ENCODE assay signal across 2 cellular contexts in the genomic region with DNA sequence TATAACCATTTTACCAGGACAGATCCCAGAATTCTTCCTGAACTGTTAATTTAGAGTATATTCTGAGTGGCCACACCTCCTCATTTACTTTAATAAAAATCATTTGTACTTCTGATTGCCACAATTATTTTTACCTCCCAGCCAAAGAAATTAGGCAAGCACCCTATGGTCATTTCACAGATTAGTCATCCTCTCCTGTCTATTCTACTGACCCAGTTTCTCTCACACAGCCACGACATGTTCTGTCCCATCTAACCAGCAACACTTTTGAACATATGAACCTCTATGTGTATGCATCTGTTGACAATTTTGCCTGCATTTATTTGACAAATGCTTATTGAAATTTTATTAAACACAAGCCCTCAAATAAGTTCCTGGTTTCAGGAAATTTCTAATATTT.
TF ChIP-seq lines count a peak whose summit lies in the region.

No MANE protein-coding gene starts in this region.

TF ChIP-seq in K562, 482 proteins besides CTCF, POLR2A, EP300 and RAD21:
- TF ChIP-seq SMC3 (conservative IDR thresholded peaks at IDR 0.05; ENCODE audit: insufficient read depth, low read depth, low read length) (no peak), VEZF1 (CRISPR knock-in tag; IDR thresholded peaks at IDR 0.05) (no peak), ZFP30 (CRISPR knock-in tag; IDR thresholded peaks at IDR 0.05; ENCODE audit: borderline replicate concordance) (no peak), MBD2 (IDR thresholded peaks at IDR 0.05; ENCODE audit: borderline replicate concordance, low read depth) (no peak), ZNF175 (CRISPR knock-in tag; IDR thresholded peaks at IDR 0.05; ENCODE audit: low read depth) (no peak), PRPF4 (IDR thresholded peaks at IDR 0.05; ENCODE audit: insufficient read depth, low read depth, low read length, poor library complexity, severe bottlenecking) (no peak), ZNF282 (CRISPR knock-in tag; IDR thresholded peaks at IDR 0.05) (no peak)

TF ChIP-seq in SK-N-SH treated with all-trans-retinoic acid at 6 μM for 48 hours, 23 proteins besides CTCF, POLR2A, EP300 and RAD21:
- TF ChIP-seq ZC3H10 (CRISPR knock-in tag; IDR thresholded peaks at IDR 0.05) = no peak
- no peak for TF ChIP-seq ESRRG (CRISPR knock-in tag; IDR thresholded peaks at IDR 0.05)
- TF ChIP-seq RARB (CRISPR knock-in tag; IDR thresholded peaks at IDR 0.05) = no peak
- TF ChIP-seq ZFP30 (CRISPR knock-in tag; IDR thresholded peaks at IDR 0.05) = no peak
- no peak for TF ChIP-seq OSR1 (CRISPR knock-in tag; IDR thresholded peaks at IDR 0.05)
- TF ChIP-seq ZNF565 (CRISPR knock-in tag; conservative IDR thresholded peaks at IDR 0.05; ENCODE audit: low read depth) = no peak
- no peak for TF ChIP-seq CSRNP3 (CRISPR knock-in tag; IDR thresholded peaks at IDR 0.05)
- TF ChIP-seq ISL1 (CRISPR knock-in tag; IDR thresholded peaks at IDR 0.05) = no peak
- no peak for TF ChIP-seq PPARA (CRISPR knock-in tag; IDR thresholded peaks at IDR 0.05; ENCODE audit: borderline replicate concordance)
- no peak for TF ChIP-seq ZFP3 (CRISPR knock-in tag; IDR thresholded peaks at IDR 0.05)
